ENCODE assay signal across 20 cellular contexts in genomic region chr6:15218401-15218800, GRCh38. TPM values are rescaled to one million over a fixed set of nuclear protein-coding genes. Genes with fewer than 3 reads are reported as not detected.
DNase-seq lines count a peak whose midpoint lies in the region; ATAC-seq and TF ChIP-seq lines count a peak whose summit lies in the region.
"Had no signal": no experiment of that assay in that cellular context is flagged by ENCODE, and none has a peak within 500 bp of the region (broad histone marks: within the 10 kb centered on the region; RNA-seq: fewer than 3 reads in every experiment).

No MANE protein-coding gene starts in this region.

- peaks cover 4% of the 10 kb centered on the region; the same call in 1 of the 2 replicates for H3K79me2 ChIP-seq in GM23338 (replicated peaks; ENCODE audit: insufficient read depth)

- H3K27me3 ChIP-seq in GM23338 (ENCODE audit: insufficient read depth), result no peaks in the 10 kb centered on the region
- H3K27me3 ChIP-seq: BE2C; BLaER1 treated with 17β-estradiol and CSF1 and Interleukin-3, amounts not matched to agents 10 nM and 100 nM had no signal

- peak overlapping the region; percentile 72 for H3K27ac ChIP-seq in GM23338 (ENCODE audit: low read depth)
- H3K27ac ChIP-seq: A549 had no signal

- H3K4me3 ChIP-seq in GM23338, result no peak overlapping the region
- H3K4me3 ChIP-seq: A549; BLaER1 treated with 17β-estradiol and CSF1 and Interleukin-3, amounts not matched to agents 10 nM and 100 nM had no signal

- 0 out of 2 replicates have a peak overlapping the region, but pooled peaks have one; percentile 64 for H2AFZ ChIP-seq in GM23338

- peaks cover 7% of the 10 kb centered on the region for H3K27me3 Mint-ChIP-seq in GM23338 (ENCODE audit: insufficient read depth, low read depth, poor library complexity)
- H3K27me3 Mint-ChIP-seq in WTC11 (ENCODE audit: low read depth), result peaks cover 2% of the 10 kb centered on the region; the same call in 1 of the 2 replicates
- no peaks in the 10 kb centered on the region for H3K27me3 Mint-ChIP-seq in nephron progenitor cell (ENCODE audit: low read depth, poor library complexity)
- H3K27me3 Mint-ChIP-seq: CD4-positive, alpha-beta memory T cell had no signal

- H3K4me3 Mint-ChIP-seq in GM23338, result no peak overlapping the region
- no peak overlapping the region for H3K4me3 Mint-ChIP-seq in WTC11
- H3K4me3 Mint-ChIP-seq in nephron progenitor cell, result no peak overlapping the region
- H3K4me3 Mint-ChIP-seq: CD4-positive, alpha-beta memory T cell; H9 had no signal

- no peaks in the 10 kb centered on the region for H3K36me3 Mint-ChIP-seq in GM23338 (ENCODE audit: low read depth)
- H3K36me3 Mint-ChIP-seq in WTC11, result no peaks in the 10 kb centered on the region
- peaks cover 4% of the 10 kb centered on the region for H3K36me3 Mint-ChIP-seq in nephron progenitor cell (ENCODE audit: low read depth)
- H3K36me3 Mint-ChIP-seq: CD4-positive, alpha-beta memory T cell had no signal

- peaks cover 5% of the 10 kb centered on the region; the same call in 1 of the 2 replicates for H3K4me1 ChIP-seq in GM23338 (ENCODE audit: insufficient read depth)
- H3K4me1 ChIP-seq: BE2C had no signal

- H3K4me2 ChIP-seq in GM23338, result no peak overlapping the region
- H3K4me2 ChIP-seq: A549; BLaER1 treated with 17β-estradiol and CSF1 and Interleukin-3, amounts not matched to agents 10 nM and 100 nM had no signal

- POLR2A ChIA-PET in WTC11 (lab: Charles Lee), result interaction anchor here (0.6 kb wide), 1 partner anchor 11 kb away, joined by 3 read pairs; no protein-coding TSS in a partner anchor

- TF ChIP-seq CTCF in GM23338 (conservative IDR thresholded peaks at IDR 0.05; ENCODE audit: low read depth in 2 of 2), result no peak
- no peak for TF ChIP-seq CTCF in WTC11 (IDR thresholded peaks at IDR 0.05)
- no peak for TF ChIP-seq CTCF in nephron progenitor cell (IDR thresholded peaks at IDR 0.05)

- no peaks in the 10 kb centered on the region for H3K9me2 ChIP-seq in GM23338 (ENCODE audit: insufficient read depth)

- H3K9me3 Mint-ChIP-seq in GM23338 (no peaks in the 10 kb centered on the region), WTC11 (peaks cover 7% of the 10 kb centered on the region), nephron progenitor cell (no peaks in the 10 kb centered on the region)
- H3K9me3 Mint-ChIP-seq: CD4-positive, alpha-beta memory T cell; H9 had no signal

- no peaks in the 10 kb centered on the region for H3K36me3 ChIP-seq in GM23338 (ENCODE audit: insufficient read depth)
- H3K36me3 ChIP-seq: BE2C; BLaER1 treated with 17β-estradiol and CSF1 and Interleukin-3, amounts not matched to agents 10 nM and 100 nM had no signal

- 0 out of 2 replicates have a peak, but pooled peaks cover 5% of the 10 kb centered on the region for H3F3A ChIP-seq in GM23338 (replicated peaks; ENCODE audit: low read depth)

- CTCF ChIA-PET in WTC11 (lab: Charles Lee), result no interaction called here

- intact Hi-C loops in posterior vena cava (cut with DNase I), result no loop called here

- DNase-seq in GM23338 (ENCODE audit: low spot score), result peak; percentile 28
- DNase-seq in WTC11 (ENCODE audit: low spot score), result peak; percentile 26
- DNase-seq in nephron progenitor cell, result no peak
- peak; percentile 51 for DNase-seq in posterior vena cava (ENCODE audit: low spot score)
- no peak for DNase-seq in activated CD4-positive, CD25-positive, alpha-beta regulatory T cell treated with anti-CD3 and anti-CD28 coated beads, Interleukin-2, amount 50 U/mL, for 72 hours
- DNase-seq: 8988T; ACHN; AML-193; BE2C; Calu3; CD4-positive, alpha-beta memory T cell; COR-L47; DMS53; DMS79 treated with DMSO at 0.1 percent for 48 hours; H9 had no signal

- no peaks in the 10 kb centered on the region for H4K20me1 ChIP-seq in GM23338 (replicated peaks; ENCODE audit: insufficient read depth)
- H4K20me1 ChIP-seq: BLaER1 treated with 17β-estradiol and CSF1 and Interleukin-3, amounts not matched to agents 10 nM and 100 nM had no signal

- H3K4me1 Mint-ChIP-seq in GM23338 (peaks cover 9% of the 10 kb centered on the region), WTC11 (peaks cover 22% of the 10 kb centered on the region), nephron progenitor cell (peaks cover 14% of the 10 kb centered on the region)
- H3K4me1 Mint-ChIP-seq: CD4-positive, alpha-beta memory T cell had no signal

- H3K27ac Mint-ChIP-seq in GM23338, result no peak overlapping the region
- peak overlapping the region; percentile 85 for H3K27ac Mint-ChIP-seq in WTC11
- H3K27ac Mint-ChIP-seq in nephron progenitor cell, result peak overlapping the region; percentile 57
- H3K27ac Mint-ChIP-seq: CD4-positive, alpha-beta memory T cell had no signal

- ATAC-seq in GM23338, result peak; percentile 54
- ATAC-seq in WTC11, result peak; percentile 41
- ATAC-seq in HG02759 (IDR thresholded peaks at IDR 0.05; ENCODE audit: unreplicated experiment), result no peak
- no peak for ATAC-seq in HG03159 (IDR thresholded peaks at IDR 0.05; ENCODE audit: unreplicated experiment)
- ATAC-seq: A549, HCT116 had no signal

TF ChIP-seq in WTC11, 78 proteins besides CTCF, POLR2A, EP300 and RAD21:
- TF ChIP-seq RELA (CRISPR knock-in tag; IDR thresholded peaks at IDR 0.05; ENCODE audit: borderline replicate concordance) (no peak), TCF7 (CRISPR knock-in tag; IDR thresholded peaks at IDR 0.05; ENCODE audit: low read depth) (no peak), USF1 (CRISPR knock-in tag; IDR thresholded peaks at IDR 0.05) (no peak)

RNA-seq across cellular contexts. Expression of gene JARID2, which starts 27.5 kb away (rescaled TPM):
- total RNA-seq in GM23338 (2014; rRNA removed; shearing (Covaris generic)), result 177 and 196 TPM in 2 replicates
- polyA plus RNA-seq in GM23338 (2016; fragmentation: Nextera tagmentation; extraction: Ambion mirVana), result 87.6 and 92.8 TPM in 2 replicates
- total RNA-seq in WTC11 (2021) (166 to 180 TPM (median 167 TPM) in 3 replicates), posterior vena cava (1 to 10 TPM; 8.3 to 9.5 TPM)

Comparison
In these comparisons a context has a peak if more than half of its experiments do, and no peak if none do; other contexts are left out.
1. ATAC-seq: peak in GM23338 (single experiment) and WTC11 (single experiment); none in HG02759 (single experiment) and HG03159 (single experiment).
2. DNase-seq: peak in GM23338 (single experiment), WTC11 (single experiment) and posterior vena cava (single experiment); none in nephron progenitor cell (single experiment) and activated CD4-positive, CD25-positive, alpha-beta regulatory T cell treated with anti-CD3 and anti-CD28 coated beads, Interleukin-2, amount 50 U/mL, for 72 hours (single experiment).
3. RNA of gene JARID2, which starts 27.5 kb away (total RNA-seq): 177 to 196 TPM in GM23338 and 166 to 180 TPM in WTC11; 8.3 to 9.5 TPM in posterior vena cava; every median in the first group is over 10 times any median in the second.